In genomic region chr9:37592108-37592951, GRCh38 we compare ENCODE assay signal across 8 cellular contexts.
DNase-seq lines count a peak whose midpoint lies in the region; ATAC-seq and TF ChIP-seq lines count a peak whose summit lies in the region.

TSS of gene TOMM5 (minus strand) at chr9:37592597. CDS start at chr9:37592532, 65 bp downstream.

- peak within 1 kb of the TSS; percentile 88 for H3K4me3 ChIP-seq in AG09309 (ENCODE audit: control insufficient read depth, low read depth, low read length)

- TF ChIP-seq CTCF in AG09309 (IDR thresholded peaks at IDR 0.05; ENCODE audit: control insufficient read depth, insufficient read depth, low read depth, low read length, missing control alignments) = no peak

- ATAC-seq in GM19025 (IDR thresholded peaks at IDR 0.05; ENCODE audit: low read depth, unreplicated experiment) (peak; percentile 90), HG03280 (IDR thresholded peaks at IDR 0.05; ENCODE audit: unreplicated experiment) (peak; percentile 87)

- DNase-seq in AG09309 (ENCODE audit: low read depth) (peak; percentile 68), NCI-H345 (lab: John Stamatoyannopoulos, UW) (peak; percentile 92), caudate nucleus (lab: John Stamatoyannopoulos, UW) (peak in 60 of 61 donors; percentile 31 to 95 (median 89)), inferior parietal cortex (ENCODE audit: extremely low spot score) (peak; percentile 95)
- DNase-seq in activated CD4-positive, CD25-positive, alpha-beta regulatory T cell (lab: John Stamatoyannopoulos, UW) = peak; percentile 78 to 84 (median 80)
- DNase-seq in stimulated activated CD4-positive, alpha-beta T cell treated with anti-CD3 and anti-CD28 coated beads, Interleukin-12 subunit alpha, Interleukin-12 subunit beta, amount 100 ng/mL, for 24 hours (ENCODE audit: low read depth in 2 of 2) = peak; percentile 84 to 87

- peak within 1 kb of the TSS; percentile 58 for H3K27ac ChIP-seq in caudate nucleus (ENCODE audit: low read depth, low read length)

Comparison
In these comparisons a context has a peak if more than half of its experiments do, and no peak if none do; other contexts are left out.
1. Peak in every context shown above with its lines: DNase-seq, ATAC-seq, H3K4me3 ChIP-seq and H3K27ac ChIP-seq.